Comparison of ENCODE assay signal across 17 cellular contexts in genomic region chr21:42566524-42567180, GRCh38. TPM values are rescaled to one million over a fixed set of nuclear protein-coding genes. Genes with fewer than 3 reads are reported as not detected.
DNase-seq lines count a peak whose midpoint lies in the region; ATAC-seq and TF ChIP-seq lines count a peak whose summit lies in the region.
"Had no signal": no experiment of that assay in that cellular context is flagged by ENCODE, and none has a peak within 500 bp of the region (broad histone marks: within the 10 kb centered on the region; RNA-seq: fewer than 3 reads in every experiment).

No MANE protein-coding gene starts in this region.

- H3K9me3 Mint-ChIP-seq in natural killer cell treated with Interleukin-12 subunit alpha and Interleukin-12 subunit beta and Interleukin-15 and Interleukin-18, amount 100 ng/mL, for 72 hours: no peaks in the 10 kb centered on the region
- no peaks in the 10 kb centered on the region for H3K9me3 Mint-ChIP-seq in natural killer cell
- H3K9me3 Mint-ChIP-seq: CD8-positive, alpha-beta memory T cell; memory B cell; naive thymus-derived CD4-positive, alpha-beta T cell; stimulated activated memory B cell treated with anti-CD40 and anti-IgM and Interleukin-4, amounts not matched to agents 10 μg/mL and 1 μg/mL and 100 μg/mL, for 72 hours had no signal

- no peak for TF ChIP-seq POLR2A in adrenal gland (IDR thresholded peaks at IDR 0.05)
- no peak for TF ChIP-seq POLR2A in ovary (IDR thresholded peaks at IDR 0.05)

- H3K27ac ChIP-seq in adrenal gland: no peak overlapping the region
- H3K27ac ChIP-seq in ovary: no peak overlapping the region

- peaks cover 8% of the 10 kb centered on the region for H3K36me3 Mint-ChIP-seq in natural killer cell treated with Interleukin-12 subunit alpha and Interleukin-12 subunit beta and Interleukin-15 and Interleukin-18, amount 100 ng/mL, for 72 hours
- peaks cover 10% of the 10 kb centered on the region for H3K36me3 Mint-ChIP-seq in natural killer cell

- no peak overlapping the region for H3K4me3 ChIP-seq in adrenal gland
- H3K4me3 ChIP-seq in ovary: no peak overlapping the region
- H3K4me3 ChIP-seq in BE2C (ENCODE audit: low read depth, low read length): no peak overlapping the region

- H3K27me3 ChIP-seq in adrenal gland (no peaks in the 10 kb centered on the region), ovary (no peaks in the 10 kb centered on the region), BE2C (no peaks in the 10 kb centered on the region)

- no peaks in the 10 kb centered on the region for H3K4me1 ChIP-seq in adrenal gland (replicated peaks in 1 of 2)
- no peaks in the 10 kb centered on the region for H3K4me1 ChIP-seq in ovary (ENCODE audit: insufficient read depth)
- peaks cover 8% of the 10 kb centered on the region; the same call in 1 of the 2 replicates for H3K4me1 ChIP-seq in BE2C

- H3K36me3 ChIP-seq in adrenal gland (replicated peaks in 1 of 2): peaks cover 0 to 52% of the 10 kb centered on the region in 2 donors
- H3K36me3 ChIP-seq in ovary: no peaks in the 10 kb centered on the region
- no peaks in the 10 kb centered on the region for H3K36me3 ChIP-seq in BE2C

- no peaks in the 10 kb centered on the region for H3K27me3 Mint-ChIP-seq in natural killer cell treated with Interleukin-12 subunit alpha and Interleukin-12 subunit beta and Interleukin-15 and Interleukin-18, amount 100 ng/mL, for 72 hours
- no peaks in the 10 kb centered on the region for H3K27me3 Mint-ChIP-seq in natural killer cell (ENCODE audit: low read depth in 2 of 2)
- H3K27me3 Mint-ChIP-seq: CD8-positive, alpha-beta memory T cell; memory B cell; naive thymus-derived CD4-positive, alpha-beta T cell; stimulated activated memory B cell treated with anti-CD40 and anti-IgM and Interleukin-4, amounts not matched to agents 10 μg/mL and 1 μg/mL and 100 μg/mL, for 72 hours had no signal

- ATAC-seq in natural killer cell treated with Interleukin-12 subunit alpha and Interleukin-12 subunit beta and Interleukin-15 and Interleukin-18, amount 100 ng/mL, for 72 hours: no peak
- ATAC-seq in natural killer cell (no peak), GM18519 (IDR thresholded peaks at IDR 0.05; ENCODE audit: low FRiP score, unreplicated experiment) (no peak)
- ATAC-seq: naive thymus-derived CD4-positive, alpha-beta T cell; stimulated activated memory B cell treated with anti-CD40 and anti-IgM and Interleukin-4, amounts not matched to agents 10 μg/mL and 1 μg/mL and 100 μg/mL, for 72 hours had no signal

- no peak overlapping the region for H3K27ac Mint-ChIP-seq in natural killer cell treated with Interleukin-12 subunit alpha and Interleukin-12 subunit beta and Interleukin-15 and Interleukin-18, amount 100 ng/mL, for 72 hours
- no peak overlapping the region for H3K27ac Mint-ChIP-seq in natural killer cell
- H3K27ac Mint-ChIP-seq: CD8-positive, alpha-beta memory T cell; memory B cell; stimulated activated memory B cell treated with anti-CD40 and anti-IgM and Interleukin-4, amounts not matched to agents 10 μg/mL and 1 μg/mL and 100 μg/mL, for 72 hours had no signal

- H3K9me3 ChIP-seq in adrenal gland (replicated peaks in 1 of 3) (no peaks in the 10 kb centered on the region), ovary (no peaks in the 10 kb centered on the region), BE2C (no peaks in the 10 kb centered on the region)

- peak; percentile 12 for DNase-seq in natural killer cell treated with Interleukin-12 subunit alpha and Interleukin-12 subunit beta and Interleukin-15 and Interleukin-18, amount 100 ng/mL, for 72 hours (ENCODE audit: low spot score)
- no peak for DNase-seq in natural killer cell
- DNase-seq in adrenal gland: peak in 5 of 7 donors; percentile 6 to 48 (median 14)
- peak in 3 of 5 donors; percentile 5 to 28 (median 16) for DNase-seq in ovary
- no peak for DNase-seq in NOMO-1 treated with dmso at 0.1 percent for 144 hours (lab: John Stamatoyannopoulos, UW; ENCODE audit: unreplicated experiment)
- DNase-seq in BE2C: no peak
- DNase-seq: activated CD4-positive, alpha-beta T cell treated with anti-CD3 and anti-CD28 coated beads, Interleukin-2, amount 50 U/mL, for 4 hours; central memory CD4-positive, alpha-beta T cell; effector CD8-positive, alpha-beta T cell; GOT3; NCI-H1436 treated with DMSO at 0.1 percent for 48 hours; NCI-H446 had no signal

- intact Hi-C loops in natural killer cell (cut with micrococcal nuclease): no loop called here
- intact Hi-C loops in adrenal gland (cut with DNase I): no loop called here
- intact Hi-C loops in ovary (cut with DNase I): no loop called here

- no peak for TF ChIP-seq EP300 in ovary (IDR thresholded peaks at IDR 0.05)

- 92 to 96% (median 93%) methylated on average over 10 to 15 of the region's 15 CpGs for WGBS in adrenal gland, 4 donors
- 89 to 92% (median 91%) methylated on average over 15 of the region's 15 CpGs for WGBS in ovary, 3 donors

- no peak for TF ChIP-seq CTCF in natural killer cell (IDR thresholded peaks at IDR 0.05)
- TF ChIP-seq CTCF in adrenal gland (IDR thresholded peaks at IDR 0.05): no peak
- TF ChIP-seq CTCF in ovary (IDR thresholded peaks at IDR 0.05): no peak
- no peak for TF ChIP-seq CTCF in BE2C (IDR thresholded peaks at IDR 0.05; ENCODE audit: low read depth, low read length)

- H3K4me1 Mint-ChIP-seq in natural killer cell treated with Interleukin-12 subunit alpha and Interleukin-12 subunit beta and Interleukin-15 and Interleukin-18, amount 100 ng/mL, for 72 hours (ENCODE audit: low read depth in 2 of 2): peaks cover 0 to 6% of the 10 kb centered on the region in 2 donors
- H3K4me1 Mint-ChIP-seq in natural killer cell: peaks cover 5 to 7% of the 10 kb centered on the region in 2 donors
- H3K4me1 Mint-ChIP-seq: CD8-positive, alpha-beta memory T cell had no signal

- no peak overlapping the region for H3K4me3 Mint-ChIP-seq in natural killer cell treated with Interleukin-12 subunit alpha and Interleukin-12 subunit beta and Interleukin-15 and Interleukin-18, amount 100 ng/mL, for 72 hours
- H3K4me3 Mint-ChIP-seq in natural killer cell: no peak overlapping the region
- H3K4me3 Mint-ChIP-seq: CD8-positive, alpha-beta memory T cell; memory B cell; naive thymus-derived CD4-positive, alpha-beta T cell; stimulated activated memory B cell treated with anti-CD40 and anti-IgM and Interleukin-4, amounts not matched to agents 10 μg/mL and 1 μg/mL and 100 μg/mL, for 72 hours had no signal

RNA-seq across cellular contexts. Expression of gene SLC37A1, which starts 53.0 kb away (rescaled TPM):
- total RNA-seq in natural killer cell treated with Interleukin-12 subunit alpha and Interleukin-12 subunit beta and Interleukin-15 and Interleukin-18, amount 100 ng/mL, for 72 hours: 10 to 100 TPM; 17.2 to 22.5 TPM
- 10 to 100 TPM; 24.8 to 25.8 (median 25.3) TPM for total RNA-seq in natural killer cell
- total RNA-seq in adrenal gland: 10 to 100 TPM in 7 of 8 donors, 1 to 10 TPM in 1; 7.4 to 27.2 (median 18.7) TPM
- 10 to 100 TPM; 11.0 to 16.7 (median 14.3) TPM for polyA plus RNA-seq in adrenal gland
- 1 to 10 TPM; 5.6 to 10.0 (median 8.0) TPM for total RNA-seq in ovary
- 1 to 10 TPM; 5.1 to 6.0 TPM for polyA plus RNA-seq in ovary
- polyA plus RNA-seq in BE2C (2012; ENCODE audit: insufficient read depth, insufficient read length, low read depth): 3.9 TPM

Comparison
In these comparisons a context has a peak if more than half of its experiments do, and no peak if none do; other contexts are left out.
1. DNase-seq: peak in natural killer cell treated with Interleukin-12 subunit alpha and Interleukin-12 subunit beta and Interleukin-15 and Interleukin-18, amount 100 ng/mL, for 72 hours (single experiment), adrenal gland (5 of 7) and ovary (3 of 5); none in natural killer cell (single experiment), NOMO-1 treated with dmso at 0.1 percent for 144 hours (single experiment) and BE2C (single experiment).